Comparison of ENCODE assay signal across 12 cellular contexts in genomic region chr20:50027611-50028105, GRCh38. TPM values are rescaled to one million over a fixed set of nuclear protein-coding genes. Genes with fewer than 3 reads are reported as not detected.
DNase-seq lines count a peak whose midpoint lies in the region; ATAC-seq and TF ChIP-seq lines count a peak whose summit lies in the region.
"Had no signal": no experiment of that assay in that cellular context is flagged by ENCODE, and none has a peak within 500 bp of the region (broad histone marks: within the 10 kb centered on the region; RNA-seq: fewer than 3 reads in every experiment).

No MANE protein-coding gene starts in this region.

- H3K79me2 ChIP-seq in ACC112 (ENCODE audit: control insufficient read depth, insufficient read depth, low read length, unreplicated experiment) (no peaks in the 10 kb centered on the region), PC-3 (ENCODE audit: low read length) (no peaks in the 10 kb centered on the region)

- H3K36me3 Mint-ChIP-seq in mesothelial cell of epicardium = no peaks in the 10 kb centered on the region
- H3K36me3 Mint-ChIP-seq in effector memory CD8-positive, alpha-beta T cell (ENCODE audit: insufficient read depth) = peaks cover 2% of the 10 kb centered on the region
- H3K36me3 Mint-ChIP-seq: WTC11 had no signal

- DNase-seq in PC-3 (peak; percentile 96), esophagus squamous epithelium (lab: John Stamatoyannopoulos, UW) (no peak), mesothelial cell of epicardium (ENCODE audit: low spot score in 2 of 2, unreplicated experiment in 2 of 2) (no peak), T-helper 2 cell (no peak), testis (no peak)
- DNase-seq in effector memory CD8-positive, alpha-beta T cell = no peak
- DNase-seq in activated CD4-positive, CD25-positive, alpha-beta regulatory T cell treated with anti-CD3 and anti-CD28 coated beads, Interleukin-2, amount 50 U/mL, for 72 hours = no peak
- DNase-seq: NCI-H1092; stimulated activated CD4-positive, alpha-beta T cell treated with anti-CD3 and anti-CD28 coated beads, Interleukin-12 subunit alpha, Interleukin-12 subunit beta, amount 100 ng/mL, for 4 hours had no signal

- CTCF ChIA-PET in PC-3 (lab: Charles Lee) = interaction anchor here (0.7 kb wide), 1 partner anchor 44 kb away, joined by 14 read pairs; no protein-coding TSS in a partner anchor

- intact Hi-C loops in PC-3 (cut with micrococcal nuclease) = no loop called here
- intact Hi-C loops in esophagus squamous epithelium (cut with DNase I) = no loop called here
- intact Hi-C loops in testis (cut with DNase I; ENCODE audit: low total_unique reads) = no loop called here

- peak overlapping the region; percentile 44; the same call in 1 of the 2 replicates for H3K9ac ChIP-seq in PC-3 (ENCODE audit: low read length)

- ATAC-seq in PC-3 = peak; percentile 71
- no peak for ATAC-seq in effector memory CD8-positive, alpha-beta T cell (replicated peaks)
- ATAC-seq: WTC11 had no signal

- no peak overlapping the region for H3K4me3 Mint-ChIP-seq in mesothelial cell of epicardium
- no peak overlapping the region for H3K4me3 Mint-ChIP-seq in effector memory CD8-positive, alpha-beta T cell
- H3K4me3 Mint-ChIP-seq: WTC11 had no signal

- H3K9me3 ChIP-seq in PC-3 (ENCODE audit: low read length) = no peaks in the 10 kb centered on the region
- no peaks in the 10 kb centered on the region for H3K9me3 ChIP-seq in esophagus squamous epithelium
- H3K9me3 ChIP-seq in testis = no peaks in the 10 kb centered on the region
- H3K9me3 ChIP-seq: BLaER1 treated with 17β-estradiol and CSF1 and Interleukin-3, amounts not matched to agents 10 nM and 100 nM had no signal

- BruUV-seq in PC-3 (replicated peaks; lab: Mats Ljungman, UMichigan) = no TSS peak

- H3K4me1 ChIP-seq in ACC112 (ENCODE audit: control insufficient read depth, insufficient read depth, low read length, unreplicated experiment) (peaks cover 42% of the 10 kb centered on the region), PC-3 (ENCODE audit: insufficient read depth, low read length) (peaks cover 32% of the 10 kb centered on the region), esophagus squamous epithelium (peaks cover 14 to 43% (median 37%) of the 10 kb centered on the region in 3 donors), testis (peaks cover 3% of the 10 kb centered on the region)

- POLR2A ChIA-PET in PC-3 (lab: Charles Lee; ENCODE audit: unreplicated experiment) = no interaction called here

- H3K9me2 ChIP-seq in PC-3 (replicated peaks; ENCODE audit: low read length) = no peaks in the 10 kb centered on the region

- H3K27me3 ChIP-seq in ACC112 (ENCODE audit: insufficient read depth, low read length) = no peaks in the 10 kb centered on the region
- no peaks in the 10 kb centered on the region for H3K27me3 ChIP-seq in PC-3 (ENCODE audit: low read length)
- H3K27me3 ChIP-seq in esophagus squamous epithelium = no peaks in the 10 kb centered on the region
- no peaks in the 10 kb centered on the region for H3K27me3 ChIP-seq in testis
- H3K27me3 ChIP-seq: BLaER1 treated with 17β-estradiol and CSF1 and Interleukin-3, amounts not matched to agents 10 nM and 100 nM had no signal

- H3K36me3 ChIP-seq in ACC112 (ENCODE audit: insufficient read depth, low read length) (no peaks in the 10 kb centered on the region), PC-3 (ENCODE audit: low read depth, low read length) (no peaks in the 10 kb centered on the region), esophagus squamous epithelium (no peaks in the 10 kb centered on the region), testis (ENCODE audit: low read depth, missing control alignments) (no peaks in the 10 kb centered on the region)
- H3K36me3 ChIP-seq: BLaER1 treated with 17β-estradiol and CSF1 and Interleukin-3, amounts not matched to agents 10 nM and 100 nM had no signal

- 32% methylated on average over 4 of the region's 12 CpGs; no CpG with 5 or more reads in 1 of the 2 donors for WGBS in esophagus squamous epithelium, 2 donors
- 68 to 74% methylated on average over 8 to 12 of the region's 12 CpGs for WGBS in testis, 2 donors

- peak overlapping the region; percentile 24 for H3K4me2 ChIP-seq in PC-3 (ENCODE audit: low read length)

- H3K4me3 ChIP-seq in ACC112 (ENCODE audit: low read depth, low read length) = no peak overlapping the region
- no peak overlapping the region for H3K4me3 ChIP-seq in PC-3 (ENCODE audit: low read length)
- no peak overlapping the region for H3K4me3 ChIP-seq in esophagus squamous epithelium
- H3K4me3 ChIP-seq in testis = no peak overlapping the region
- H3K4me3 ChIP-seq: BLaER1 treated with 17β-estradiol and CSF1 and Interleukin-3, amounts not matched to agents 10 nM and 100 nM had no signal

- TF ChIP-seq POLR2A in esophagus squamous epithelium (IDR thresholded peaks at IDR 0.05) = no peak
- TF ChIP-seq POLR2A in testis (IDR thresholded peaks at IDR 0.05) = no peak

- TF ChIP-seq CTCF in PC-3 (conservative IDR thresholded peaks at IDR 0.05; ENCODE audit: low read depth, low read length) = no peak
- no peak for TF ChIP-seq CTCF in esophagus squamous epithelium (IDR thresholded peaks at IDR 0.05)
- no peak for TF ChIP-seq CTCF in mesothelial cell of epicardium (IDR thresholded peaks at IDR 0.05; ENCODE audit: unreplicated experiment)
- TF ChIP-seq CTCF in testis (IDR thresholded peaks at IDR 0.05) = no peak

- peak overlapping the region; percentile 69 for H3K27ac Mint-ChIP-seq in mesothelial cell of epicardium
- no peak overlapping the region for H3K27ac Mint-ChIP-seq in effector memory CD8-positive, alpha-beta T cell
- H3K27ac Mint-ChIP-seq: WTC11 had no signal

- H3K9me3 Mint-ChIP-seq in mesothelial cell of epicardium = no peaks in the 10 kb centered on the region
- no peaks in the 10 kb centered on the region for H3K9me3 Mint-ChIP-seq in effector memory CD8-positive, alpha-beta T cell
- H3K9me3 Mint-ChIP-seq: WTC11 had no signal

- H3K27me3 Mint-ChIP-seq in mesothelial cell of epicardium (ENCODE audit: low read depth) = no peaks in the 10 kb centered on the region
- peaks cover 6 to 53% of the 10 kb centered on the region in 2 donors for H3K27me3 Mint-ChIP-seq in effector memory CD8-positive, alpha-beta T cell

- H3K27ac ChIP-seq in ACC112 (ENCODE audit: low read depth, low read length) = peak overlapping the region; percentile 89
- H3K27ac ChIP-seq in PC-3 (ENCODE audit: low read length) = peak overlapping the region; percentile 43
- peak overlapping the region in 3 of 4 donors; percentile 25 to 42 (median 36) for H3K27ac ChIP-seq in esophagus squamous epithelium
- H3K27ac ChIP-seq in testis = no peak overlapping the region

- H3F3A ChIP-seq in PC-3 (ENCODE audit: low read length, unreplicated experiment) = no peaks in the 10 kb centered on the region

- H3K4me1 Mint-ChIP-seq in mesothelial cell of epicardium = peaks cover 12% of the 10 kb centered on the region
- H3K4me1 Mint-ChIP-seq in effector memory CD8-positive, alpha-beta T cell (ENCODE audit: low read depth in 2 of 2) = peaks cover 2 to 4% of the 10 kb centered on the region in 2 donors

- H4K20me1 ChIP-seq in PC-3 (ENCODE audit: low read length) = no peaks in the 10 kb centered on the region
- H4K20me1 ChIP-seq: BLaER1 treated with 17β-estradiol and CSF1 and Interleukin-3, amounts not matched to agents 10 nM and 100 nM had no signal

- no peak overlapping the region for H2AFZ ChIP-seq in ACC112 (ENCODE audit: low read length, unreplicated experiment)
- peak overlapping the region; percentile 32; the same call in 1 of the 2 replicates for H2AFZ ChIP-seq in PC-3 (ENCODE audit: low read length)

RNA-seq across cellular contexts. Expression of gene SNAI1, which starts 44.9 kb away (rescaled TPM):
- 5.4 and 6.2 TPM in 2 replicates for total RNA-seq in PC-3 (2014; rRNA removed)
- 1 to 10 TPM in 1 of 4 donors, under 1 TPM in 2, not detected in 1; 0.44 to 1.3 (median 0.75) TPM for total RNA-seq in esophagus squamous epithelium
- total RNA-seq in mesothelial cell of epicardium = 8.5 to 9.7 TPM (median 8.9 TPM) in 3 replicates
- 1 to 10 TPM; 7.0 to 7.6 TPM for total RNA-seq in testis
- 4.0 TPM for polyA plus RNA-seq in testis (ENCODE audit: insufficient read depth, low read depth, low replicate concordance)

Comparison
In these comparisons a context has a peak if more than half of its experiments do, and no peak if none do; other contexts are left out.
1. H3K27ac ChIP-seq: peak in ACC112 (single experiment), PC-3 (single experiment) and esophagus squamous epithelium (3 of 4); none in testis (0 of 2).